In the genomic region with DNA sequence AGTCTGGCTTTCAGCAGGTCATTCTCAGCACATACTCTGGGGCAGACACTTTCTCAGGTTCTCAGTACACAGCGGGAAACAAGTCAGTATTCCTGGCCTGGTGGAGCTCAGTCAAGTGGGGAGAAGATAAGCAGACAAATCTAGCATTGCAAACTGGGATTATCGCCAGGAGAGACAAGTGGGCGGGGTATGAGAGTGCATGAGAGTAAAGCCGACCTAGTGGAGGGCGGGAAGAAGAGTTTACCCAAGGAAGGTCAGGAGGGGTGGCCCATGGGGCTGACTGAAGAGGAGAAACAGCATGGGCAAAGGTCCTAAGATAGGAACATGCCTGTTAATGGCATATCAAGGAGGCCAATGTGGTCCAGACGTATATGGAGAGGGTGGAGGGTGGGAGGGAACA, we compare ENCODE assay signal across 2 cellular contexts.
TF ChIP-seq lines count a peak whose summit lies in the region.

No MANE protein-coding gene starts in this region.

TF ChIP-seq in HCT116, 20 proteins besides CTCF, POLR2A, EP300 and RAD21:
- TF ChIP-seq SIN3A (IDR thresholded peaks at IDR 0.05; ENCODE audit: low read depth), result no peak
- TF ChIP-seq JUND (IDR thresholded peaks at IDR 0.05), result no peak
- TF ChIP-seq, protein P1, sequence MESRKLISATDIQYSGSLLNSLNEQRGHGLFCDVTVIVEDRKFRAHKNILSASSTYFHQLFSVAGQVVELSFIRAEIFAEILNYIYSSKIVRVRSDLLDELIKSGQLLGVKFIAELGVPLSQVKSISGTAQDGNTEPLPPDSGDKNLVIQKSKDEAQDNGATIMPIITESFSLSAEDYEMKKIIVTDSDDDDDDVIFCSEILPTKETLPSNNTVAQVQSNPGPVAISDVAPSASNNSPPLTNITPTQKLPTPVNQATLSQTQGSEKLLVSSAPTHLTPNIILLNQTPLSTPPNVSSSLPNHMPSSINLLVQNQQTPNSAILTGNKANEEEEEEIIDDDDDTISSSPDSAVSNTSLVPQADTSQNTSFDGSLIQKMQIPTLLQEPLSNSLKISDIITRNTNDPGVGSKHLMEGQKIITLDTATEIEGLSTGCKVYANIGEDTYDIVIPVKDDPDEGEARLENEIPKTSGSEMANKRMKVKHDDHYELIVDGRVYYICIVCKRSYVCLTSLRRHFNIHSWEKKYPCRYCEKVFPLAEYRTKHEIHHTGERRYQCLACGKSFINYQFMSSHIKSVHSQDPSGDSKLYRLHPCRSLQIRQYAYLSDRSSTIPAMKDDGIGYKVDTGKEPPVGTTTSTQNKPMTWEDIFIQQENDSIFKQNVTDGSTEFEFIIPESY (IDR thresholded peaks at IDR 0.05; ENCODE audit: extremely low read depth, insufficient replicate concordance, low read length), result no peak
- TF ChIP-seq, protein P2, sequence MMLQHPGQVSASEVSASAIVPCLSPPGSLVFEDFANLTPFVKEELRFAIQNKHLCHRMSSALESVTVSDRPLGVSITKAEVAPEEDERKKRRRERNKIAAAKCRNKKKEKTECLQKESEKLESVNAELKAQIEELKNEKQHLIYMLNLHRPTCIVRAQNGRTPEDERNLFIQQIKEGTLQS (IDR thresholded peaks at IDR 0.05), result no peak
- no peak for TF ChIP-seq FOSL1 (IDR thresholded peaks at IDR 0.05; ENCODE audit: low read depth)
- TF ChIP-seq SRF (IDR thresholded peaks at IDR 0.05; ENCODE audit: low read depth), result no peak
TF ChIP-seq in HCT116: peak in this region for 0.

TF ChIP-seq in K562, 482 proteins besides CTCF, POLR2A, EP300 and RAD21 (continues in another document):
- TF ChIP-seq, protein P3, sequence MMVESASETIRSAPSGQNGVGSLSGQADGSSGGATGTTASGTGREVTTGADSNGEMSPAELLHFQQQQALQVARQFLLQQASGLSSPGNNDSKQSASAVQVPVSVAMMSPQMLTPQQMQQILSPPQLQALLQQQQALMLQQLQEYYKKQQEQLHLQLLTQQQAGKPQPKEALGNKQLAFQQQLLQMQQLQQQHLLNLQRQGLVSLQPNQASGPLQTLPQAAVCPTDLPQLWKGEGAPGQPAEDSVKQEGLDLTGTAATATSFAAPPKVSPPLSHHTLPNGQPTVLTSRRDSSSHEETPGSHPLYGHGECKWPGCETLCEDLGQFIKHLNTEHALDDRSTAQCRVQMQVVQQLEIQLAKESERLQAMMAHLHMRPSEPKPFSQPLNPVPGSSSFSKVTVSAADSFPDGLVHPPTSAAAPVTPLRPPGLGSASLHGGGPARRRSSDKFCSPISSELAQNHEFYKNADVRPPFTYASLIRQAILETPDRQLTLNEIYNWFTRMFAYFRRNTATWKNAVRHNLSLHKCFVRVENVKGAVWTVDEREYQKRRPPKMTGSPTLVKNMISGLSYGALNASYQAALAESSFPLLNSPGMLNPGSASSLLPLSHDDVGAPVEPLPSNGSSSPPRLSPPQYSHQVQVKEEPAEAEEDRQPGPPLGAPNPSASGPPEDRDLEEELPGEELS (CRISPR knock-in tag; IDR thresholded peaks at IDR 0.05; ENCODE audit: borderline replicate concordance), result no peak
- TF ChIP-seq TCF7 (IDR thresholded peaks at IDR 0.05; ENCODE audit: borderline replicate concordance) (no peak), CREBBP (IDR thresholded peaks at IDR 0.05; ENCODE audit: low read depth, low read length) (no peak), JUND (IDR thresholded peaks at IDR 0.05; ENCODE audit: borderline replicate concordance, low read depth, low read length) (no peak), JUND (tag; IDR thresholded peaks at IDR 0.05; ENCODE audit: borderline replicate concordance, low read depth, low read length) (no peak), SMARCA4 (IDR thresholded peaks at IDR 0.05) (peak; percentile 29; the same call in 1 of the 2 replicates), CAMTA2 (CRISPR knock-in tag; conservative IDR thresholded peaks at IDR 0.05) (no peak), NFIC (IDR thresholded peaks at IDR 0.05) (peak; percentile 72), HCFC1 (IDR thresholded peaks at IDR 0.05; ENCODE audit: low read depth, low read length) (no peak), MCM7 (IDR thresholded peaks at IDR 0.05) (no peak), RFX1 (IDR thresholded peaks at IDR 0.05) (no peak), ZC3H8 (IDR thresholded peaks at IDR 0.05) (no peak), PHF8 (IDR thresholded peaks at IDR 0.05; ENCODE audit: borderline replicate concordance, low read length) (no peak), DPF2 (IDR thresholded peaks at IDR 0.05) (peak; percentile 36; the same call in 1 of the 2 replicates), ZNF324 (CRISPR knock-in tag; IDR thresholded peaks at IDR 0.05) (no peak), ZFP1 (CRISPR knock-in tag; IDR thresholded peaks at IDR 0.05) (no peak), HLTF (IDR thresholded peaks at IDR 0.05) (no peak), PPARD (CRISPR knock-in tag; IDR thresholded peaks at IDR 0.05) (no peak), ZNF354B (CRISPR knock-in tag; IDR thresholded peaks at IDR 0.05) (no peak), ADNP (tag; IDR thresholded peaks at IDR 0.05) (no peak), SOX6 (IDR thresholded peaks at IDR 0.05) (no peak), XRCC4 (IDR thresholded peaks at IDR 0.05; ENCODE audit: extremely low read depth, insufficient read depth, insufficient read length) (no peak), EZH2 (IDR thresholded peaks at IDR 0.05; ENCODE audit: borderline replicate concordance, low read depth, low read length) (no peak), XRCC3 (IDR thresholded peaks at IDR 0.05) (no peak), NEUROD1 (IDR thresholded peaks at IDR 0.05; ENCODE audit: borderline replicate concordance, low read depth, low read length, partially characterized antibody) (no peak), CTBP1 (IDR thresholded peaks at IDR 0.05; ENCODE audit: borderline replicate concordance) (peak; percentile 21; the same call in 1 of the 2 replicates), ZBTB7A (IDR thresholded peaks at IDR 0.05; ENCODE audit: borderline replicate concordance, control insufficient read depth, low read depth, low read length) (no peak), CCNT2 (IDR thresholded peaks at IDR 0.05; ENCODE audit: borderline replicate concordance, extremely low read depth, insufficient read length, low read depth, low read length) (no peak), ZNF3 (CRISPR knock-in tag; IDR thresholded peaks at IDR 0.05) (no peak), ARID1B (IDR thresholded peaks at IDR 0.05) (peak; percentile 72), U2AF2 (optimal IDR thresholded peaks at IDR 0.05; ENCODE audit: low read depth, low read length) (no peak), ZFPM2 (CRISPR knock-in tag; IDR thresholded peaks at IDR 0.05) (no peak), PURB (CRISPR knock-in tag; IDR thresholded peaks at IDR 0.05; ENCODE audit: low read depth) (no peak), HMG20B (CRISPR knock-in tag; IDR thresholded peaks at IDR 0.05) (no peak), RB1 (IDR thresholded peaks at IDR 0.05; ENCODE audit: low read depth) (0 out of 2 replicates have a peak, but pooled peaks have one; percentile 11), RCOR1 (IDR thresholded peaks at IDR 0.05; ENCODE audit: borderline replicate concordance in 1 of 2, low read depth in 2 of 2, low read length in 2 of 2) (peak in 1 of 2 experiments; percentile 59; a peak in 1 of 4 replicates), EGR1 (conservative IDR thresholded peaks at IDR 0.05) (peak; percentile 70), NCOA2 (IDR thresholded peaks at IDR 0.05; ENCODE audit: partially characterized antibody in 2 of 2) (no peak), POLR2B (IDR thresholded peaks at IDR 0.05; ENCODE audit: low read depth, partially characterized antibody) (no peak), ZNF507 (tag; conservative IDR thresholded peaks at IDR 0.05) (no peak)
- TF ChIP-seq, protein P4, sequence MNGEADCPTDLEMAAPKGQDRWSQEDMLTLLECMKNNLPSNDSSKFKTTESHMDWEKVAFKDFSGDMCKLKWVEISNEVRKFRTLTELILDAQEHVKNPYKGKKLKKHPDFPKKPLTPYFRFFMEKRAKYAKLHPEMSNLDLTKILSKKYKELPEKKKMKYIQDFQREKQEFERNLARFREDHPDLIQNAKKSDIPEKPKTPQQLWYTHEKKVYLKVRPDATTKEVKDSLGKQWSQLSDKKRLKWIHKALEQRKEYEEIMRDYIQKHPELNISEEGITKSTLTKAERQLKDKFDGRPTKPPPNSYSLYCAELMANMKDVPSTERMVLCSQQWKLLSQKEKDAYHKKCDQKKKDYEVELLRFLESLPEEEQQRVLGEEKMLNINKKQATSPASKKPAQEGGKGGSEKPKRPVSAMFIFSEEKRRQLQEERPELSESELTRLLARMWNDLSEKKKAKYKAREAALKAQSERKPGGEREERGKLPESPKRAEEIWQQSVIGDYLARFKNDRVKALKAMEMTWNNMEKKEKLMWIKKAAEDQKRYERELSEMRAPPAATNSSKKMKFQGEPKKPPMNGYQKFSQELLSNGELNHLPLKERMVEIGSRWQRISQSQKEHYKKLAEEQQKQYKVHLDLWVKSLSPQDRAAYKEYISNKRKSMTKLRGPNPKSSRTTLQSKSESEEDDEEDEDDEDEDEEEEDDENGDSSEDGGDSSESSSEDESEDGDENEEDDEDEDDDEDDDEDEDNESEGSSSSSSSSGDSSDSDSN (IDR thresholded peaks at IDR 0.05; ENCODE audit: borderline replicate concordance in 1 of 2, low read depth in 2 of 2, low read length in 2 of 2), result 0 out of 4 replicates have a peak, but pooled peaks of 1 of the 2 experiments have one; percentile 83
- TF ChIP-seq, protein P5, sequence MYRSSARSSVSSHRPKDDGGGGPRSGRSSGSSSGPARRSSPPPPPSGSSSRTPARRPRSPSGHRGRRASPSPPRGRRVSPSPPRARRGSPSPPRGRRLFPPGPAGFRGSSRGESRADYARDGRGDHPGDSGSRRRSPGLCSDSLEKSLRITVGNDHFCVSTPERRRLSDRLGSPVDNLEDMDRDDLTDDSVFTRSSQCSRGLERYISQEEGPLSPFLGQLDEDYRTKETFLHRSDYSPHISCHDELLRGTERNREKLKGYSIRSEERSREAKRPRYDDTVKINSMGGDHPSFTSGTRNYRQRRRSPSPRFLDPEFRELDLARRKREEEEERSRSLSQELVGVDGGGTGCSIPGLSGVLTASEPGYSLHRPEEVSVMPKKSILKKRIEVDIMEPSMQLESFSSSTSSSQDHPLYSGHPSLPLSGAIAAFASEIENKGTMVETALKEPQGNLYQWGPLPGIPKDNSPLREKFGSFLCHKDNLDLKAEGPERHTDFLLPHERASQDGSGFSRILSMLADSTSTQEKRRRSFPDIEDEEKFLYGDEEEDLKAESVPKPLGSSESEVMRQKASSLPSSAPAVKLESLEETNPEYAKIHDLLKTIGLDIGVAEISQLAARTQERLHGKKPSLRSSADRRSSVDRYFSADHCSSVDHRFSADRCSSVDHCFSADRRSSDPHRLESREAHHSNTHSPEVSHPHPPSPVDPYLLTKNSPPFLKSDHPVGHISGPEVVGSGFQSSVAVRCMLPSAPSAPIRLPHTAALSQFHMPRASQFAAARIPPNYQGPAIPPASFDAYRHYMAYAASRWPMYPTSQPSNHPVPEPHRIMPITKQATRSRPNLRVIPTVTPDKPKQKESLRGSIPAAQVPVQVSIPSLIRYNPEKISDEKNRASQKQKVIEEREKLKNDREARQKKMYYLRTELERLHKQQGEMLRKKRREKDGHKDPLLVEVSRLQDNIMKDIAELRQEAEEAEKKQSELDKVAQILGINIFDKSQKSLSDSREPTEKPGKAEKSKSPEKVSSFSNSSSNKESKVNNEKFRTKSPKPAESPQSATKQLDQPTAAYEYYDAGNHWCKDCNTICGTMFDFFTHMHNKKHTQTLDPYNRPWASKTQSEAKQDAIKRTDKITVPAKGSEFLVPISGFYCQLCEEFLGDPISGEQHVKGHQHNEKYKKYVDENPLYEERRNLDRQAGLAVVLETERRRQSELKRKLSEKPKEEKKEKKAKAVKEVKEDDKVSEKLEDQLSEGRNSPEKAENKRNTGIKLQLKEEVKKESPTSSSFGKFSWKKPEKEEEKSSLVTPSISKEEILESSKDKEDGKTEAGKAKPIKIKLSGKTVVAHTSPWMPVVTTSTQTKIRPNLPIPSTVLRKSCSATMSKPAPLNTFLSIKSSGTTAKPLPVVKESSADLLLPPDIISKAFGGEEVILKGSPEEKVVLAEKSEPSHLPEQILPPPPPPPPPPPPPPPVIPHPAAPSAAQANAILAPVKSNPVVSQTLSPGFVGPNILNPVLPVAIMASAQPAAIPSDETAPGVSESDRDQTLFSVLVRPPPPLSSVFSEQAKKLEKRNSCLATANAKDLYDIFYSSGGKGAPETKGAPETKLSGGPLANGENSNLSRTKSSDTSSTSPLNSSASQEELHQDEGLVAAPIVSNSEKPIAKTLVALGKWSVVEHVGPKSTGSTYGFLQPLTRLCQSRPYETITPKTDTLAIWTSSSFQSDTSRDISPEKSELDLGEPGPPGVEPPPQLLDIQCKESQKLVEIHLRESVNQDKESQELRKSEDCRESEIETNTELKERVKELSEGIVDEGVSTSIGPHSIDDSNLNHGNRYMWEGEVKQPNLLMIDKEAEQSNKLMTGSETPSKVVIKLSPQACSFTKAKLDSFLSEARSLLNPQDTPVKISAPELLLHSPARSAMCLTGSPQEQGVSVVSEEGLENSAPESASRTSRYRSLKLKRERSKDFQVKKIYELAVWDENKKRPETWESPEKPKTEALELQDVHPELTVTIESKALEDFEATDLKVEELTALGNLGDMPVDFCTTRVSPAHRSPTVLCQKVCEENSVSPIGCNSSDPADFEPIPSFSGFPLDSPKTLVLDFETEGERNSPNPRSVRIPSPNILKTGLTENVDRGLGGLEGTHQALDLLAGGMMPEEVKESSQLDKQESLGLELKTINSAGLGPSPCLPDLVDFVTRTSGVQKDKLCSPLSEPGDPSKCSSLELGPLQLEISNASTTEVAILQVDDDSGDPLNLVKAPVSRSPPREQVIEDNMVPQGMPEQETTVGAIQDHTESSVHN (IDR thresholded peaks at IDR 0.05; ENCODE audit: borderline replicate concordance in 1 of 2, low read depth in 1 of 2), result no peak
- TF ChIP-seq, protein P6, sequence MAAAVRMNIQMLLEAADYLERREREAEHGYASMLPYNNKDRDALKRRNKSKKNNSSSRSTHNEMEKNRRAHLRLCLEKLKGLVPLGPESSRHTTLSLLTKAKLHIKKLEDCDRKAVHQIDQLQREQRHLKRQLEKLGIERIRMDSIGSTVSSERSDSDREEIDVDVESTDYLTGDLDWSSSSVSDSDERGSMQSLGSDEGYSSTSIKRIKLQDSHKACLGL (CRISPR knock-in tag; IDR thresholded peaks at IDR 0.05; ENCODE audit: borderline replicate concordance, poor library complexity, severe bottlenecking), result no peak
- TF ChIP-seq, protein P7, sequence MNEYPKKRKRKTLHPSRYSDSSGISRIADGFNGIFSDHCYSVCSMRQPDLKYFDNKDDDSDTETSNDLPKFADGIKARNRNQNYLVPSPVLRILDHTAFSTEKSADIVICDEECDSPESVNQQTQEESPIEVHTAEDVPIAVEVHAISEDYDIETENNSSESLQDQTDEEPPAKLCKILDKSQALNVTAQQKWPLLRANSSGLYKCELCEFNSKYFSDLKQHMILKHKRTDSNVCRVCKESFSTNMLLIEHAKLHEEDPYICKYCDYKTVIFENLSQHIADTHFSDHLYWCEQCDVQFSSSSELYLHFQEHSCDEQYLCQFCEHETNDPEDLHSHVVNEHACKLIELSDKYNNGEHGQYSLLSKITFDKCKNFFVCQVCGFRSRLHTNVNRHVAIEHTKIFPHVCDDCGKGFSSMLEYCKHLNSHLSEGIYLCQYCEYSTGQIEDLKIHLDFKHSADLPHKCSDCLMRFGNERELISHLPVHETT (CRISPR knock-in tag; conservative IDR thresholded peaks at IDR 0.05 in 1 of 2, IDR thresholded peaks at IDR 0.05 in 1 of 2), result no peak
